In genomic region chr9:87497080-87497603, GRCh38 we compare ENCODE assay signal across 8 cellular contexts.
DNase-seq lines count a peak whose midpoint lies in the region; ATAC-seq and TF ChIP-seq lines count a peak whose summit lies in the region.

No MANE protein-coding gene starts in this region.

- peaks cover 0 to 21% (median 18%) of the 10 kb centered on the region in 11 experiments; a peak in 17 of 22 replicates for H3K9me3 ChIP-seq in BLaER1 treated with 17β-estradiol and CSF1 and Interleukin-3, amounts not matched to agents 10 nM and 100 nM (replicated peaks in 1 of 11)
- H3K9me3 ChIP-seq in MM.1S (replicated peaks; ENCODE audit: insufficient read depth, low read length) (no peaks in the 10 kb centered on the region), endocrine pancreas (ENCODE audit: control insufficient read depth, low read length) (no peaks in the 10 kb centered on the region)

- peaks cover 31 to 78% (median 51%) of the 10 kb centered on the region in 10 experiments for H3K4me1 ChIP-seq in BLaER1 treated with 17β-estradiol and CSF1 and Interleukin-3, amounts not matched to agents 10 nM and 100 nM
- H3K4me1 ChIP-seq in MM.1S (ENCODE audit: low read length): peaks cover 28% of the 10 kb centered on the region
- H3K4me1 ChIP-seq in endocrine pancreas (ENCODE audit: control insufficient read depth, insufficient read depth, low read length): no peaks in the 10 kb centered on the region

- no peaks in the 10 kb centered on the region for H3K9me3 Mint-ChIP-seq in nephron progenitor cell

- peaks cover 15 to 59% (median 47%) of the 10 kb centered on the region in 11 experiments; a peak in 21 of 22 replicates for H3K27me3 ChIP-seq in BLaER1 treated with 17β-estradiol and CSF1 and Interleukin-3, amounts not matched to agents 10 nM and 100 nM
- no peaks in the 10 kb centered on the region for H3K27me3 ChIP-seq in MM.1S (replicated peaks; ENCODE audit: insufficient read depth, low read length)
- no peaks in the 10 kb centered on the region for H3K27me3 ChIP-seq in endocrine pancreas (ENCODE audit: control insufficient read depth, insufficient read depth, low read length)

- H3K79me2 ChIP-seq in MM.1S (ENCODE audit: low read length): peaks cover 44% of the 10 kb centered on the region

- peaks cover 17% of the 10 kb centered on the region for H3K27me3 Mint-ChIP-seq in nephron progenitor cell (ENCODE audit: low read depth, poor library complexity)

- H4K20me1 ChIP-seq in BLaER1 treated with 17β-estradiol and CSF1 and Interleukin-3, amounts not matched to agents 10 nM and 100 nM: peaks cover 0 to 10% (median 0%) of the 10 kb centered on the region in 11 experiments; a peak in 1 of 22 replicates
- H4K20me1 ChIP-seq in MM.1S (ENCODE audit: insufficient read depth, low read length): no peaks in the 10 kb centered on the region

- no peak overlapping the region for H3K27ac Mint-ChIP-seq in nephron progenitor cell

- no peak for TF ChIP-seq CTCF in MM.1S (IDR thresholded peaks at IDR 0.05; ENCODE audit: low read length)
- TF ChIP-seq CTCF in nephron progenitor cell (IDR thresholded peaks at IDR 0.05): no peak

- DNase-seq in MM.1S: no peak
- no peak for DNase-seq in nephron progenitor cell
- DNase-seq in germinal center (ENCODE audit: low spot score): no peak
- no peak for DNase-seq in GM03348 (ENCODE audit: low spot score)

- peak overlapping the region in 3 of 11 experiments; percentile 66 to 79 (median 77); a peak in 5 of 22 replicates for H3K27ac ChIP-seq in BLaER1 treated with 17β-estradiol and CSF1 and Interleukin-3, amounts not matched to agents 10 nM and 100 nM
- H3K27ac ChIP-seq in MM.1S (ENCODE audit: low read length): peak overlapping the region; percentile 88; the same call in 1 of the 2 replicates

- peak overlapping the region; percentile 81 for H2AFZ ChIP-seq in MM.1S (ENCODE audit: low read length)

- H3K4me3 Mint-ChIP-seq in nephron progenitor cell: peak overlapping the region; percentile 90

- H3K9me2 ChIP-seq in MM.1S (replicated peaks; ENCODE audit: insufficient read depth, low read length): no peaks in the 10 kb centered on the region

- peak overlapping the region in 5 of 11 experiments; percentile 50 to 93 (median 69); a peak in 8 of 22 replicates for H3K9ac ChIP-seq in BLaER1 treated with 17β-estradiol and CSF1 and Interleukin-3, amounts not matched to agents 10 nM and 100 nM
- H3K9ac ChIP-seq in MM.1S (ENCODE audit: low read length) (peak overlapping the region; percentile 94), endocrine pancreas (ENCODE audit: control insufficient read depth, insufficient read depth, low read length) (peak overlapping the region; percentile 68)

- peaks cover 38% of the 10 kb centered on the region for H3K4me1 Mint-ChIP-seq in nephron progenitor cell

- H3K36me3 ChIP-seq in BLaER1 treated with 17β-estradiol and CSF1 and Interleukin-3, amounts not matched to agents 10 nM and 100 nM: no peaks in the 10 kb centered on the region
- H3K36me3 ChIP-seq in MM.1S (replicated peaks; ENCODE audit: insufficient read depth, low read length): no peaks in the 10 kb centered on the region
- H3K36me3 ChIP-seq in endocrine pancreas (ENCODE audit: control insufficient read depth, insufficient read depth, low read length): no peaks in the 10 kb centered on the region

- peak overlapping the region; percentile 82 to 95 (median 87) for H3K4me2 ChIP-seq in BLaER1 treated with 17β-estradiol and CSF1 and Interleukin-3, amounts not matched to agents 10 nM and 100 nM
- H3K4me2 ChIP-seq in MM.1S (ENCODE audit: low read depth, low read length): peak overlapping the region; percentile 98

- ATAC-seq in HG03520 (IDR thresholded peaks at IDR 0.05; ENCODE audit: unreplicated experiment): no peak
- ATAC-seq in HG03025 (IDR thresholded peaks at IDR 0.05; ENCODE audit: low FRiP score, unreplicated experiment): no peak

- peaks cover 43% of the 10 kb centered on the region for H3F3A ChIP-seq in MM.1S (ENCODE audit: insufficient read depth, low read length)

- peak overlapping the region; percentile 49 to 70 (median 58) for H3K4me3 ChIP-seq in BLaER1 treated with 17β-estradiol and CSF1 and Interleukin-3, amounts not matched to agents 10 nM and 100 nM
- H3K4me3 ChIP-seq in MM.1S (ENCODE audit: low read length): peak overlapping the region; percentile 84
- H3K4me3 ChIP-seq in endocrine pancreas (ENCODE audit: control insufficient read depth, insufficient read depth, low read length): peak overlapping the region; percentile 85

- H3K36me3 Mint-ChIP-seq in nephron progenitor cell (ENCODE audit: low read depth): peaks cover 15% of the 10 kb centered on the region
